ENCODE assay signal across 15 cellular contexts in genomic region chr1:181133441-181133951, GRCh38. TPM values are rescaled to one million over a fixed set of nuclear protein-coding genes. Genes with fewer than 3 reads are reported as not detected.
DNase-seq lines count a peak whose midpoint lies in the region; ATAC-seq and TF ChIP-seq lines count a peak whose summit lies in the region.
"Had no signal": no experiment of that assay in that cellular context is flagged by ENCODE, and none has a peak within 500 bp of the region (broad histone marks: within the 10 kb centered on the region; RNA-seq: fewer than 3 reads in every experiment).

No MANE protein-coding gene starts in this region.

- H3K27ac Mint-ChIP-seq in activated CD8-positive, alpha-beta T cell treated with anti-CD3 and anti-CD28 coated beads, Interleukin-2, amount 10 ng/mL, durations not matched to agents 7 days and 5 days, result peak overlapping the region; percentile 39
- no peak overlapping the region for H3K27ac Mint-ChIP-seq in activated CD8-positive, alpha-beta T cell treated with anti-CD3 and anti-CD28 coated beads for 36 hours
- H3K27ac Mint-ChIP-seq in stimulated activated memory B cell treated with anti-CD40 and anti-IgM and Interleukin-4, amounts not matched to agents 10 μg/mL and 1 μg/mL and 100 μg/mL, for 72 hours, result peak overlapping the region; percentile 100

- no peak for TF ChIP-seq CTCF in activated CD8-positive, alpha-beta T cell treated with anti-CD3 and anti-CD28 coated beads for 36 hours (IDR thresholded peaks at IDR 0.05)
- TF ChIP-seq CTCF in OCI-LY3 (IDR thresholded peaks at IDR 0.05; ENCODE audit: low read depth, low read length), result no peak
- TF ChIP-seq CTCF in esophagus squamous epithelium (IDR thresholded peaks at IDR 0.05), result no peak
- TF ChIP-seq CTCF in psoas muscle (IDR thresholded peaks at IDR 0.05), result no peak

- no peak for TF ChIP-seq POLR2A in esophagus squamous epithelium (IDR thresholded peaks at IDR 0.05)

- H3K36me3 ChIP-seq in OCI-LY3 (replicated peaks; ENCODE audit: low read depth, low read length) (no peaks in the 10 kb centered on the region), esophagus squamous epithelium (no peaks in the 10 kb centered on the region), psoas muscle (ENCODE audit: insufficient read depth in 1 of 2, low read depth in 1 of 2) (no peaks in the 10 kb centered on the region)
- H3K36me3 ChIP-seq: breast epithelium, vagina had no signal

- H3K27me3 Mint-ChIP-seq in activated CD8-positive, alpha-beta T cell treated with anti-CD3 and anti-CD28 coated beads, Interleukin-2, amount 10 ng/mL, durations not matched to agents 7 days and 5 days (ENCODE audit: low read depth), result no peaks in the 10 kb centered on the region
- H3K27me3 Mint-ChIP-seq in activated CD8-positive, alpha-beta T cell treated with anti-CD3 and anti-CD28 coated beads for 36 hours, result peaks cover 10% of the 10 kb centered on the region
- H3K27me3 Mint-ChIP-seq in stimulated activated memory B cell treated with anti-CD40 and anti-IgM and Interleukin-4, amounts not matched to agents 10 μg/mL and 1 μg/mL and 100 μg/mL, for 72 hours, result no peaks in the 10 kb centered on the region

- CTCF ChIA-PET in activated CD8-positive, alpha-beta T cell treated with anti-CD3 and anti-CD28 coated beads, Interleukin-2, amount 10 ng/mL, durations not matched to agents 7 days and 5 days (lab: Charles Lee), result interaction anchor here (0.8 to 1.4 kb wide), 5 partner anchors 9 to 96 kb away, joined by 3 to 9 read pairs (median 3); no protein-coding TSS in a partner anchor
- CTCF ChIA-PET in activated CD8-positive, alpha-beta T cell treated with anti-CD3 and anti-CD28 coated beads for 36 hours (lab: Charles Lee), result interaction anchor here (0.7 to 2.2 kb wide), 5 partner anchors 8 to 44 kb away, joined by 3 to 5 read pairs (median 3); no protein-coding TSS in a partner anchor

- H4K20me1 ChIP-seq in OCI-LY3 (ENCODE audit: insufficient read depth, low read length), result no peaks in the 10 kb centered on the region

- H3K4me1 ChIP-seq in OCI-LY3 (ENCODE audit: low read length) (peaks cover 81% of the 10 kb centered on the region), esophagus squamous epithelium (peaks cover 28 to 62% (median 35%) of the 10 kb centered on the region in 3 donors), psoas muscle (peaks cover 23% of the 10 kb centered on the region)

- peak overlapping the region; percentile 44 for H3K27ac ChIP-seq in OCI-LY3 (ENCODE audit: low read length)
- peak overlapping the region in 3 of 4 donors; percentile 7 to 88 (median 80) for H3K27ac ChIP-seq in esophagus squamous epithelium
- no peak overlapping the region for H3K27ac ChIP-seq in psoas muscle
- H3K27ac ChIP-seq: SK-N-MC, vagina had no signal

- peak overlapping the region; percentile 18; the same call in 1 of the 2 replicates for H3K4me3 ChIP-seq in OCI-LY3 (ENCODE audit: low read length)
- no peak overlapping the region for H3K4me3 ChIP-seq in esophagus squamous epithelium
- H3K4me3 ChIP-seq in psoas muscle, result no peak overlapping the region
- H3K4me3 ChIP-seq: breast epithelium, SK-N-MC, vagina had no signal

- H2AFZ ChIP-seq in OCI-LY3 (ENCODE audit: low read depth, low read length), result no peak overlapping the region

- intact Hi-C loops in activated CD8-positive, alpha-beta T cell treated with anti-CD3 and anti-CD28 coated beads for 36 hours (cut with micrococcal nuclease), result no loop called here
- intact Hi-C loops in esophagus squamous epithelium (cut with DNase I) (no loop called here), psoas muscle (cut with DNase I) (no loop called here)

- H3K4me1 Mint-ChIP-seq in activated CD8-positive, alpha-beta T cell treated with anti-CD3 and anti-CD28 coated beads, Interleukin-2, amount 10 ng/mL, durations not matched to agents 7 days and 5 days (ENCODE audit: low read depth), result peaks cover 82% of the 10 kb centered on the region
- H3K4me1 Mint-ChIP-seq in activated CD8-positive, alpha-beta T cell treated with anti-CD3 and anti-CD28 coated beads for 36 hours (ENCODE audit: low read depth), result peaks cover 60% of the 10 kb centered on the region
- H3K4me1 Mint-ChIP-seq in stimulated activated memory B cell treated with anti-CD40 and anti-IgM and Interleukin-4, amounts not matched to agents 10 μg/mL and 1 μg/mL and 100 μg/mL, for 72 hours, result peaks cover 96% of the 10 kb centered on the region

- H3K4me3 Mint-ChIP-seq in activated CD8-positive, alpha-beta T cell treated with anti-CD3 and anti-CD28 coated beads, Interleukin-2, amount 10 ng/mL, durations not matched to agents 7 days and 5 days, result no peak overlapping the region
- H3K4me3 Mint-ChIP-seq in activated CD8-positive, alpha-beta T cell treated with anti-CD3 and anti-CD28 coated beads for 36 hours, result no peak overlapping the region
- H3K4me3 Mint-ChIP-seq in stimulated activated memory B cell treated with anti-CD40 and anti-IgM and Interleukin-4, amounts not matched to agents 10 μg/mL and 1 μg/mL and 100 μg/mL, for 72 hours, result peak overlapping the region; percentile 53

- POLR2A ChIA-PET in activated CD8-positive, alpha-beta T cell treated with anti-CD3 and anti-CD28 coated beads, Interleukin-2, amount 10 ng/mL, durations not matched to agents 7 days and 5 days (lab: Charles Lee), result interaction anchor here (0.7 to 1.3 kb wide), 4 partner anchors 29 to 112 kb away, joined by 3 to 4 read pairs (median 4); no protein-coding TSS in a partner anchor
- POLR2A ChIA-PET in activated CD8-positive, alpha-beta T cell treated with anti-CD3 and anti-CD28 coated beads for 36 hours (lab: Charles Lee), result interaction anchor here (0.9 to 1.7 kb wide), 4 partner anchors 9 to 44 kb away, joined by 3 to 15 read pairs (median 6); partner anchors contain the start of gene IER5

- 90 to 96% methylated on average over 6 of the region's 6 CpGs for WGBS in esophagus squamous epithelium, 2 donors
- WGBS in psoas muscle, 3 donors, result 96 to 100% (median 98%) methylated on average over 6 of the region's 6 CpGs

- H3K9me3 Mint-ChIP-seq in activated CD8-positive, alpha-beta T cell treated with anti-CD3 and anti-CD28 coated beads, Interleukin-2, amount 10 ng/mL, durations not matched to agents 7 days and 5 days (ENCODE audit: insufficient read depth), result no peaks in the 10 kb centered on the region
- H3K9me3 Mint-ChIP-seq in activated CD8-positive, alpha-beta T cell treated with anti-CD3 and anti-CD28 coated beads for 36 hours, result no peaks in the 10 kb centered on the region
- H3K9me3 Mint-ChIP-seq in stimulated activated memory B cell treated with anti-CD40 and anti-IgM and Interleukin-4, amounts not matched to agents 10 μg/mL and 1 μg/mL and 100 μg/mL, for 72 hours, result no peaks in the 10 kb centered on the region

- peak overlapping the region; percentile 6; the same call in 1 of the 2 replicates for H3K9ac ChIP-seq in OCI-LY3 (ENCODE audit: low read length)

- H3K36me3 Mint-ChIP-seq in activated CD8-positive, alpha-beta T cell treated with anti-CD3 and anti-CD28 coated beads, Interleukin-2, amount 10 ng/mL, durations not matched to agents 7 days and 5 days (ENCODE audit: low read depth), result no peaks in the 10 kb centered on the region
- H3K36me3 Mint-ChIP-seq in activated CD8-positive, alpha-beta T cell treated with anti-CD3 and anti-CD28 coated beads for 36 hours (ENCODE audit: low read depth), result no peaks in the 10 kb centered on the region
- no peaks in the 10 kb centered on the region for H3K36me3 Mint-ChIP-seq in stimulated activated memory B cell treated with anti-CD40 and anti-IgM and Interleukin-4, amounts not matched to agents 10 μg/mL and 1 μg/mL and 100 μg/mL, for 72 hours

- H3K27me3 ChIP-seq in OCI-LY3 (ENCODE audit: low read depth, low read length), result 0 out of 2 replicates have a peak, but pooled peaks cover 6% of the 10 kb centered on the region
- H3K27me3 ChIP-seq in esophagus squamous epithelium, result no peaks in the 10 kb centered on the region
- no peaks in the 10 kb centered on the region for H3K27me3 ChIP-seq in psoas muscle (ENCODE audit: insufficient read depth in 3 of 3, low read length in 2 of 3)
- H3K27me3 ChIP-seq: breast epithelium, vagina had no signal

- DNase-seq in activated CD8-positive, alpha-beta T cell treated with anti-CD3 and anti-CD28 coated beads, Interleukin-2, amount 10 ng/mL, durations not matched to agents 7 days and 5 days, result no peak
- no peak for DNase-seq in activated CD8-positive, alpha-beta T cell treated with anti-CD3 and anti-CD28 coated beads for 36 hours
- DNase-seq in esophagus squamous epithelium (lab: John Stamatoyannopoulos, UW) (no peak), psoas muscle (no peak), DMS53 treated with DMSO at 0.1 percent for 48 hours (lab: John Stamatoyannopoulos, UW; ENCODE audit: unreplicated experiment) (no peak), NCI-H1105 (lab: John Stamatoyannopoulos, UW) (no peak)
- DNase-seq: GOT3; NCI-H446 treated with DMSO at 0.1 percent for 48 hours; stimulated activated CD8-positive, alpha-beta memory T cell treated with anti-CD3 and anti-CD28 coated beads, Interleukin-4, amount 100 ng/mL, for 48 hours had no signal

- H3K79me2 ChIP-seq in OCI-LY3 (ENCODE audit: low read length), result peaks cover 17% of the 10 kb centered on the region

- ATAC-seq in activated CD8-positive, alpha-beta T cell treated with anti-CD3 and anti-CD28 coated beads, Interleukin-2, amount 10 ng/mL, durations not matched to agents 7 days and 5 days, result no peak
- no peak for ATAC-seq in activated CD8-positive, alpha-beta T cell treated with anti-CD3 and anti-CD28 coated beads for 36 hours
- no peak for ATAC-seq in stimulated activated memory B cell treated with anti-CD40 and anti-IgM and Interleukin-4, amounts not matched to agents 10 μg/mL and 1 μg/mL and 100 μg/mL, for 72 hours
- ATAC-seq in psoas muscle, result no peak
- ATAC-seq: activated CD4-positive, CD25-positive, alpha-beta regulatory T cell treated with anti-CD3 and anti-CD28 coated beads, Interleukin-2, amount 50 U/mL, for 24 hours had no signal

- peak overlapping the region; percentile 26 for H3K4me2 ChIP-seq in OCI-LY3 (ENCODE audit: low read length)

- H3K9me3 ChIP-seq in OCI-LY3 (ENCODE audit: insufficient read depth, low read length) (no peaks in the 10 kb centered on the region), esophagus squamous epithelium (no peaks in the 10 kb centered on the region), psoas muscle (no peaks in the 10 kb centered on the region)
- H3K9me3 ChIP-seq: breast epithelium, vagina had no signal

RNA-seq across cellular contexts. Expression of gene IER5, which starts 45.0 kb away (rescaled TPM):
- 10 to 100 TPM; 37.2 to 38.0 TPM for total RNA-seq in activated CD8-positive, alpha-beta T cell treated with anti-CD3 and anti-CD28 coated beads, Interleukin-2, amount 10 ng/mL, durations not matched to agents 7 days and 5 days
- 10 to 100 TPM; 39.8 to 41.3 TPM for total RNA-seq in activated CD8-positive, alpha-beta T cell treated with anti-CD3 and anti-CD28 coated beads for 36 hours
- total RNA-seq in esophagus squamous epithelium, result 10 to 100 TPM; 21.6 to 40.6 (median 26.5) TPM
- 100 to 1,000 TPM in 1 of 4 donors, 10 to 100 TPM in 3; 19.9 to 110 (median 48.6) TPM for total RNA-seq in psoas muscle
- polyA plus RNA-seq in psoas muscle, result 10 to 100 TPM; 22.8 to 47.5 (median 33.1) TPM
